ENCODE assay signal across 1 cellular context in the genomic region with DNA sequence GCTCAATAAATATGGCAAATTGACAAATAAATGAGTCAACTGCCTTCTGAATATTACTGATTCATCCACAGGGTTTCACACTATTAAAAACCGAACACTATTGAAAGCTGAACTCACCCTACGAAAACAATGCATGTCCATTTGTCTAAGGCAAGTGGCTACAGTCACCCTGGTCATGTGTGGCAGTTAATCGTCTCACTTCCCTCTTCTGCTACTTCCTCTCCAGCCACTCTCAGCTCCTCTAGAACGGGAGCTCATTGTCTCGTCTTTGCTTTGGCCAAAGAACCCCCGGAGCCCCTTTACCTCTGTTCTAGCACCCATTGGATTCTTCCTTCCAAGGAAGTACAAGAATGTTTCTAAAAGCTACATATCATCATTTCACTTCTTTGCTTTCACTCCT.
TF ChIP-seq lines count a peak whose summit lies in the region.

No MANE protein-coding gene starts in this region.

TF ChIP-seq in GM12878, 131 proteins besides CTCF, POLR2A, EP300 and RAD21:
- TF ChIP-seq POLR2AphosphoS2 (IDR thresholded peaks at IDR 0.05; ENCODE audit: low read depth, low read length) (no peak), SPI1 (IDR thresholded peaks at IDR 0.05; ENCODE audit: borderline replicate concordance, insufficient read depth, low read depth, low read length) (peak; percentile 55; the same call in 1 of the 2 replicates), ZNF217 (IDR thresholded peaks at IDR 0.05) (no peak), ZBED1 (IDR thresholded peaks at IDR 0.05; ENCODE audit: borderline replicate concordance) (no peak), MAX (IDR thresholded peaks at IDR 0.05; ENCODE audit: low read depth, low read length) (no peak)
